Comparison of ENCODE assay signal across 14 cellular contexts in the genomic region with DNA sequence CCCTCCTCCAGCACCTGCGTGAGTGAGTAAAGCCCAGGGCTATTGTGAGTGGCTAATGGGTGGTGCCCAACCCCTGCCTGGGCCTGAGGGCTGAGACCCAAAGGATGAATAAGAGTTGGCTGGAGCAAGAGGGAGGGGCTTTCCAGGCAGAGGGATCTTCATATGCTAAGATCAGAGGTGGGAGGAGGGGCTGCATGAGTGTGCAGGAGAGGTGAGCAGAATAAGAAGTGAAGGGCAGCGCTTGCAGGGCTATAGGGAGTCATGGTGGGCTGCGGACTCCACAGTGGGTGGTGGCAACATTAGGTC. TPM values are rescaled to one million over a fixed set of nuclear protein-coding genes. Genes with fewer than 3 reads are reported as not detected.
"Had no signal": no experiment of that assay in that cellular context is flagged by ENCODE, and none has a peak within 500 bp of the region (broad histone marks: within the 10 kb centered on the region; RNA-seq: fewer than 3 reads in every experiment).

No MANE protein-coding gene starts in this region.

- DNase-seq: amniotic stem cell; effector memory CD8-positive, alpha-beta T cell; left cardiac atrium; mucosa of descending colon; naive thymus-derived CD8-positive, alpha-beta T cell; sigmoid colon; stimulated activated CD4-positive, alpha-beta T cell treated with anti-CD3 and anti-CD28 coated beads, Interleukin-12 subunit alpha, Interleukin-12 subunit beta, amount 100 ng/mL, for 4 hours; stimulated activated CD4-positive, alpha-beta T cell treated with anti-CD3 and anti-CD28 coated beads, Interleukin-2, amount 100 ng/mL, for 48 hours; stimulated activated naive CD4-positive, alpha-beta T cell treated with Interleukin-2 at 50 U/mL for 16 hours had no signal

- H3K9me3 ChIP-seq: body of pancreas, mucosa of descending colon, prostate gland, sigmoid colon, suprapubic skin had no signal

- H3K4me3 Mint-ChIP-seq: effector memory CD8-positive, alpha-beta T cell; naive thymus-derived CD8-positive, alpha-beta T cell had no signal

- H3K36me3 ChIP-seq: prostate gland, sigmoid colon, suprapubic skin had no signal

- H3K36me3 Mint-ChIP-seq: naive thymus-derived CD8-positive, alpha-beta T cell had no signal

- H3K4me3 ChIP-seq: body of pancreas, lung, mucosa of descending colon, prostate gland, sigmoid colon, suprapubic skin had no signal

- H3K27ac ChIP-seq: body of pancreas, prostate gland, sigmoid colon, suprapubic skin had no signal

- ATAC-seq: activated naive CD4-positive, alpha-beta T cell treated with anti-CD3 and anti-CD28 coated beads, Interleukin-2, amount 50 U/mL, for 72 hours; body of pancreas; effector memory CD8-positive, alpha-beta T cell; left cardiac atrium; mucosa of descending colon; naive thymus-derived CD8-positive, alpha-beta T cell had no signal

- H3K9me3 Mint-ChIP-seq: activated naive CD4-positive, alpha-beta T cell treated with anti-CD3 and anti-CD28 coated beads, Interleukin-2, amount 50 U/mL, for 72 hours; effector memory CD8-positive, alpha-beta T cell; naive thymus-derived CD8-positive, alpha-beta T cell had no signal

- H3K27me3 ChIP-seq: body of pancreas, suprapubic skin had no signal

- H3K4me1 ChIP-seq: prostate gland had no signal

- H3K27ac Mint-ChIP-seq: activated naive CD4-positive, alpha-beta T cell treated with anti-CD3 and anti-CD28 coated beads, Interleukin-2, amount 50 U/mL, for 72 hours; naive thymus-derived CD8-positive, alpha-beta T cell had no signal

RNA-seq across cellular contexts. Expression of a gene that starts 3.9 kb away (rescaled TPM):
- total RNA-seq: naive thymus-derived CD8-positive, alpha-beta T cell had no signal
